ENCODE assay signal across 1 cellular context in genomic region chr10:34526758-34527730, GRCh38.
A peak's percentile ranks its signal among the peaks of the same experiment; 100 is the strongest.
TF ChIP-seq lines count a peak whose summit lies in the region.

No MANE protein-coding gene starts in this region.

TF ChIP-seq in A549, 52 proteins besides CTCF, POLR2A, EP300 and RAD21 (continued from another document):
- TF ChIP-seq HMGXB4 (CRISPR knock-in tag; IDR thresholded peaks at IDR 0.05; ENCODE audit: borderline replicate concordance) (peak; percentile 69; the same call in 1 of the 2 replicates), MYC (IDR thresholded peaks at IDR 0.05; ENCODE audit: borderline replicate concordance, low read length) (no peak), FOXS1 (CRISPR knock-in tag; IDR thresholded peaks at IDR 0.05) (0 out of 2 replicates have a peak, but pooled peaks have one; percentile 29), JUNB (IDR thresholded peaks at IDR 0.05) (peak; percentile 75), ESRRA (IDR thresholded peaks at IDR 0.05; ENCODE audit: borderline replicate concordance, low read length) (no peak), USF2 (IDR thresholded peaks at IDR 0.05) (no peak), RCOR1 (IDR thresholded peaks at IDR 0.05; ENCODE audit: low read depth, low read length) (no peak), FOSL2 (IDR thresholded peaks at IDR 0.05) (peak; percentile 90), FOSL2 (CRISPR knock-in tag; IDR thresholded peaks at IDR 0.05) (peak; percentile 98), EHF (CRISPR knock-in tag; IDR thresholded peaks at IDR 0.05) (no peak; the same call in 1 of the 2 replicates), HOXA7 (CRISPR knock-in tag; IDR thresholded peaks at IDR 0.05) (peak; percentile 70), CHD4 (IDR thresholded peaks at IDR 0.05; ENCODE audit: borderline replicate concordance) (no peak), MAZ (IDR thresholded peaks at IDR 0.05; ENCODE audit: borderline replicate concordance, low read depth, low read length) (no peak), CBX8 (IDR thresholded peaks at IDR 0.05) (no peak), ZSCAN20 (CRISPR knock-in tag; IDR thresholded peaks at IDR 0.05) (0 out of 2 replicates have a peak, but pooled peaks have one; percentile 6), PHF8 (IDR thresholded peaks at IDR 0.05; ENCODE audit: borderline replicate concordance, low read depth) (no peak), SMC3 (IDR thresholded peaks at IDR 0.05) (peak; percentile 78), CEBPB (IDR thresholded peaks at IDR 0.05) (peak; percentile 62 to 87), MAFK (IDR thresholded peaks at IDR 0.05; ENCODE audit: partially characterized antibody) (peak; percentile 91), ZFP36 (IDR thresholded peaks at IDR 0.05; ENCODE audit: borderline replicate concordance, partially characterized antibody) (no peak), FOSB (CRISPR knock-in tag; IDR thresholded peaks at IDR 0.05) (no peak; the same call in 1 of the 2 replicates), BCL3 (IDR thresholded peaks at IDR 0.05) (no peak), HOXB13 (CRISPR knock-in tag; IDR thresholded peaks at IDR 0.05; ENCODE audit: low read depth) (no peak), CHD2 (IDR thresholded peaks at IDR 0.05; ENCODE audit: low read length, partially characterized antibody) (no peak), POLR2AphosphoS2 (conservative IDR thresholded peaks at IDR 0.05; ENCODE audit: low read length) (no peak), CBX2 (IDR thresholded peaks at IDR 0.05; ENCODE audit: borderline replicate concordance, low read depth) (no peak), TP53 (CRISPR knock-in tag; IDR thresholded peaks at IDR 0.05) (0 out of 2 replicates have a peak, but pooled peaks have one; percentile 28), MAX (IDR thresholded peaks at IDR 0.05) (peak; percentile 40; the same call in 1 of the 2 replicates), HDAC2 (IDR thresholded peaks at IDR 0.05) (peak; percentile 4; the same call in 1 of the 2 replicates), ZNF302 (CRISPR knock-in tag; IDR thresholded peaks at IDR 0.05) (no peak), RFX5 (IDR thresholded peaks at IDR 0.05) (no peak), E2F6 (IDR thresholded peaks at IDR 0.05; ENCODE audit: borderline replicate concordance, low read depth) (0 out of 2 replicates have a peak, but pooled peaks have one; percentile 24)
- TF ChIP-seq, protein P1, sequence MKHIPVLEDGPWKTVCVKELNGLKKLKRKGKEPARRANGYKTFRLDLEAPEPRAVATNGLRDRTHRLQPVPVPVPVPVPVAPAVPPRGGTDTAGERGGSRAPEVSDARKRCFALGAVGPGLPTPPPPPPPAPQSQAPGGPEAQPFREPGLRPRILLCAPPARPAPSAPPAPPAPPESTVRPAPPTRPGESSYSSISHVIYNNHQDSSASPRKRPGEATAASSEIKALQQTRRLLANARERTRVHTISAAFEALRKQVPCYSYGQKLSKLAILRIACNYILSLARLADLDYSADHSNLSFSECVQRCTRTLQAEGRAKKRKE (CRISPR knock-in tag; IDR thresholded peaks at IDR 0.05; ENCODE audit: low read depth): no peak
- TF ChIP-seq, protein P2, sequence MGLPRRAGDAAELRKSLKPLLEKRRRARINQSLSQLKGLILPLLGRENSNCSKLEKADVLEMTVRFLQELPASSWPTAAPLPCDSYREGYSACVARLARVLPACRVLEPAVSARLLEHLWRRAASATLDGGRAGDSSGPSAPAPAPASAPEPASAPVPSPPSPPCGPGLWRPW (IDR thresholded peaks at IDR 0.05): no peak
- TF ChIP-seq, protein P3, sequence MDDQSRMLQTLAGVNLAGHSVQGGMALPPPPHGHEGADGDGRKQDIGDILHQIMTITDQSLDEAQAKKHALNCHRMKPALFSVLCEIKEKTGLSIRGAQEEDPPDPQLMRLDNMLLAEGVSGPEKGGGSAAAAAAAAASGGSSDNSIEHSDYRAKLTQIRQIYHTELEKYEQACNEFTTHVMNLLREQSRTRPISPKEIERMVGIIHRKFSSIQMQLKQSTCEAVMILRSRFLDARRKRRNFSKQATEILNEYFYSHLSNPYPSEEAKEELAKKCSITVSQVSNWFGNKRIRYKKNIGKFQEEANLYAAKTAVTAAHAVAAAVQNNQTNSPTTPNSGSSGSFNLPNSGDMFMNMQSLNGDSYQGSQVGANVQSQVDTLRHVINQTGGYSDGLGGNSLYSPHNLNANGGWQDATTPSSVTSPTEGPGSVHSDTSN (IDR thresholded peaks at IDR 0.05): no peak
